In the genomic region with DNA sequence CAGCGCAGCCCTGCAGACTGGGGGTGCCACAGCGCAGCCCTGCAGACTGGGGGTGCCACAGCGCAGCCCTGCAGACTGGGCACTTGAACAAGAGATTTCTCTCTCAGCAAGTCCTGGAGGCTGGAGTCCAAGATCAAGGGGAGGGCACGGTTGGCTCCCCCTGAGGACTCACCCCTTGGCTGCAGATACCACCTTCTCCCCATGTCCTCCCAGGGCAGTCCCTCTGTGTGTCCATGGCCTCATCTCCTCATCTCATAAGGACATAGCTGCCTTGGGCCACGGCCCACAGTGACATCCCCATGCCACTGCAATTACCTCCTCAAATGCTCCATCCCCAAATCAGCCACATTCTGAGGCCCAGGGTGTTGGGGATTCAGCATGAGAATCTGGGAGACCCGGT, we compare ENCODE assay signal across 25 cellular contexts.
DNase-seq lines count a peak whose midpoint lies in the region; ATAC-seq and TF ChIP-seq lines count a peak whose summit lies in the region.
"Had no signal": no experiment of that assay in that cellular context is flagged by ENCODE, and none has a peak within 500 bp of the region (broad histone marks: within the 10 kb centered on the region; RNA-seq: fewer than 3 reads in every experiment).

No MANE protein-coding gene starts in this region.

- WGBS in right cardiac atrium = 67% methylated on average over 5 of the region's 6 CpGs

- H3K27me3 ChIP-seq in left ventricle myocardium inferior (ENCODE audit: low read depth) (peaks cover 33% of the 10 kb centered on the region), right cardiac atrium (ENCODE audit: control insufficient read depth, insufficient read depth) (no peaks in the 10 kb centered on the region)
- H3K27me3 ChIP-seq: BE2C, MG63 had no signal

- no peak for TF ChIP-seq CTCF in left ventricle myocardium inferior (IDR thresholded peaks at IDR 0.05; ENCODE audit: borderline replicate concordance)

- no peaks in the 10 kb centered on the region for H3K9me3 ChIP-seq in left ventricle myocardium inferior (replicated peaks)
- H3K9me3 ChIP-seq in right cardiac atrium (ENCODE audit: control insufficient read depth, low read length) = no peaks in the 10 kb centered on the region
- H3K9me3 ChIP-seq: BE2C, MG63 had no signal

- no peak for ATAC-seq in activated CD4-positive, alpha-beta T cell treated with anti-CD3 and anti-CD28 coated beads for 36 hours
- ATAC-seq in right cardiac atrium = no peak
- no peak for ATAC-seq in sciatic nerve
- ATAC-seq in stimulated activated naive B cell treated with anti-CD40 and anti-IgM and Interleukin-4, amounts not matched to agents 10 μg/mL and 1 μg/mL and 100 μg/mL, for 72 hours (replicated peaks) = no peak

- H3K9me3 Mint-ChIP-seq in activated CD4-positive, alpha-beta T cell treated with anti-CD3 and anti-CD28 coated beads, Interleukin-2, amount 10 ng/mL, durations not matched to agents 7 days and 5 days = peaks cover 3% of the 10 kb centered on the region
- no peaks in the 10 kb centered on the region for H3K9me3 Mint-ChIP-seq in activated CD4-positive, alpha-beta T cell treated with anti-CD3 and anti-CD28 coated beads for 36 hours (ENCODE audit: low read depth)
- no peaks in the 10 kb centered on the region for H3K9me3 Mint-ChIP-seq in stimulated activated naive B cell treated with anti-CD40 and anti-IgM and Interleukin-4, amounts not matched to agents 10 μg/mL and 1 μg/mL and 100 μg/mL, for 72 hours

- H3K27me3 Mint-ChIP-seq in activated CD4-positive, alpha-beta T cell treated with anti-CD3 and anti-CD28 coated beads, Interleukin-2, amount 10 ng/mL, durations not matched to agents 7 days and 5 days = no peaks in the 10 kb centered on the region
- H3K27me3 Mint-ChIP-seq in activated CD4-positive, alpha-beta T cell treated with anti-CD3 and anti-CD28 coated beads for 36 hours = no peaks in the 10 kb centered on the region
- H3K27me3 Mint-ChIP-seq in stimulated activated naive B cell treated with anti-CD40 and anti-IgM and Interleukin-4, amounts not matched to agents 10 μg/mL and 1 μg/mL and 100 μg/mL, for 72 hours = peaks cover 15 to 31% of the 10 kb centered on the region in 2 donors

- peak overlapping the region; percentile 62 for H3K27ac Mint-ChIP-seq in activated CD4-positive, alpha-beta T cell treated with anti-CD3 and anti-CD28 coated beads, Interleukin-2, amount 10 ng/mL, durations not matched to agents 7 days and 5 days
- no peak overlapping the region for H3K27ac Mint-ChIP-seq in activated CD4-positive, alpha-beta T cell treated with anti-CD3 and anti-CD28 coated beads for 36 hours
- H3K27ac Mint-ChIP-seq in stimulated activated naive B cell treated with anti-CD40 and anti-IgM and Interleukin-4, amounts not matched to agents 10 μg/mL and 1 μg/mL and 100 μg/mL, for 72 hours = no peak overlapping the region
- H3K27ac Mint-ChIP-seq: CD14-positive monocyte; CD8-positive, alpha-beta memory T cell had no signal

- H3K4me3 ChIP-seq in left ventricle myocardium inferior (no peak overlapping the region), right cardiac atrium (ENCODE audit: low read length) (no peak overlapping the region)
- H3K4me3 ChIP-seq: MG63 had no signal

- H3K4me1 ChIP-seq in left ventricle myocardium inferior (peaks cover 8% of the 10 kb centered on the region), right cardiac atrium (ENCODE audit: control insufficient read depth, insufficient read depth, low read length) (no peaks in the 10 kb centered on the region)
- H3K4me1 ChIP-seq: BE2C had no signal

- intact Hi-C loops in activated CD4-positive, alpha-beta T cell treated with anti-CD3 and anti-CD28 coated beads for 36 hours (cut with DNase I, micrococcal nuclease) = no loop called here
- intact Hi-C loops in left ventricle myocardium inferior (cut with micrococcal nuclease) = no loop called here
- intact Hi-C loops in right cardiac atrium (cut with DNase I) = no loop called here
- intact Hi-C loops in sciatic nerve (cut with DNase I) = no loop called here

- H3K27ac ChIP-seq in left ventricle myocardium inferior (replicated peaks) = peak overlapping the region; percentile 55
- no peak overlapping the region for H3K27ac ChIP-seq in right cardiac atrium (ENCODE audit: low read length)

- no peak overlapping the region for H3K4me3 Mint-ChIP-seq in activated CD4-positive, alpha-beta T cell treated with anti-CD3 and anti-CD28 coated beads, Interleukin-2, amount 10 ng/mL, durations not matched to agents 7 days and 5 days
- no peak overlapping the region for H3K4me3 Mint-ChIP-seq in activated CD4-positive, alpha-beta T cell treated with anti-CD3 and anti-CD28 coated beads for 36 hours
- no peak overlapping the region for H3K4me3 Mint-ChIP-seq in stimulated activated naive B cell treated with anti-CD40 and anti-IgM and Interleukin-4, amounts not matched to agents 10 μg/mL and 1 μg/mL and 100 μg/mL, for 72 hours
- H3K4me3 Mint-ChIP-seq: CD8-positive, alpha-beta memory T cell had no signal

- POLR2A ChIA-PET in activated CD4-positive, alpha-beta T cell treated with anti-CD3 and anti-CD28 coated beads, Interleukin-2, amount 10 ng/mL, durations not matched to agents 7 days and 5 days (lab: Charles Lee) = no interaction called here
- POLR2A ChIA-PET in activated CD4-positive, alpha-beta T cell treated with anti-CD3 and anti-CD28 coated beads for 36 hours (lab: Charles Lee) = no interaction called here

- peaks cover 31% of the 10 kb centered on the region for H3K4me1 Mint-ChIP-seq in activated CD4-positive, alpha-beta T cell treated with anti-CD3 and anti-CD28 coated beads, Interleukin-2, amount 10 ng/mL, durations not matched to agents 7 days and 5 days
- H3K4me1 Mint-ChIP-seq in activated CD4-positive, alpha-beta T cell treated with anti-CD3 and anti-CD28 coated beads for 36 hours = peaks cover 22% of the 10 kb centered on the region
- peaks cover 14 to 18% of the 10 kb centered on the region in 2 donors for H3K4me1 Mint-ChIP-seq in stimulated activated naive B cell treated with anti-CD40 and anti-IgM and Interleukin-4, amounts not matched to agents 10 μg/mL and 1 μg/mL and 100 μg/mL, for 72 hours
- H3K4me1 Mint-ChIP-seq: CD14-positive monocyte had no signal

- H3K36me3 Mint-ChIP-seq in activated CD4-positive, alpha-beta T cell treated with anti-CD3 and anti-CD28 coated beads, Interleukin-2, amount 10 ng/mL, durations not matched to agents 7 days and 5 days (ENCODE audit: low read depth) = peaks cover 7% of the 10 kb centered on the region
- no peaks in the 10 kb centered on the region for H3K36me3 Mint-ChIP-seq in activated CD4-positive, alpha-beta T cell treated with anti-CD3 and anti-CD28 coated beads for 36 hours (ENCODE audit: low read depth)
- no peaks in the 10 kb centered on the region for H3K36me3 Mint-ChIP-seq in stimulated activated naive B cell treated with anti-CD40 and anti-IgM and Interleukin-4, amounts not matched to agents 10 μg/mL and 1 μg/mL and 100 μg/mL, for 72 hours
- H3K36me3 Mint-ChIP-seq: CD14-positive monocyte; CD8-positive, alpha-beta memory T cell had no signal

- no peaks in the 10 kb centered on the region for H3K36me3 ChIP-seq in left ventricle myocardium inferior
- H3K36me3 ChIP-seq: BE2C, MG63 had no signal

- CTCF ChIA-PET in activated CD4-positive, alpha-beta T cell treated with anti-CD3 and anti-CD28 coated beads, Interleukin-2, amount 10 ng/mL, durations not matched to agents 7 days and 5 days (lab: Charles Lee) = no interaction called here
- CTCF ChIA-PET in activated CD4-positive, alpha-beta T cell treated with anti-CD3 and anti-CD28 coated beads for 36 hours (lab: Charles Lee) = no interaction called here

- DNase-seq in activated CD4-positive, alpha-beta T cell treated with anti-CD3 and anti-CD28 coated beads, Interleukin-2, amount 10 ng/mL, durations not matched to agents 7 days and 5 days = no peak
- no peak for DNase-seq in activated CD4-positive, alpha-beta T cell treated with anti-CD3 and anti-CD28 coated beads for 36 hours
- DNase-seq in left ventricle myocardium inferior (no peak), right cardiac atrium (no peak), sciatic nerve (ENCODE audit: low spot score) (peak; percentile 18), COLO829 (ENCODE audit: low spot score) (no peak)
- no peak for DNase-seq in stimulated activated naive B cell treated with anti-CD40 and anti-IgM and Interleukin-4, amounts not matched to agents 10 μg/mL and 1 μg/mL and 100 μg/mL, for 72 hours
- no peak for DNase-seq in stimulated activated CD4-positive, alpha-beta T cell treated with anti-CD3 and anti-CD28 coated beads, Interleukin-15, amount 100 ng/mL, for 24 hours
- DNase-seq: 8988T; ACHN; BE2C; Calu3; CD8-positive, alpha-beta memory T cell; DMS79 treated with DMSO at 0.1 percent for 48 hours; GF-D8; HCEC 1CT; IMR-90; KG1; MG63; NCI-H2029; NCI-H446; NCI-H524 treated with DMSO at 0.1 percent for 48 hours; NCI-H774; Right ventricle myocardium superior had no signal
